Comparison of ENCODE assay signal across 8 cellular contexts in the genomic region with DNA sequence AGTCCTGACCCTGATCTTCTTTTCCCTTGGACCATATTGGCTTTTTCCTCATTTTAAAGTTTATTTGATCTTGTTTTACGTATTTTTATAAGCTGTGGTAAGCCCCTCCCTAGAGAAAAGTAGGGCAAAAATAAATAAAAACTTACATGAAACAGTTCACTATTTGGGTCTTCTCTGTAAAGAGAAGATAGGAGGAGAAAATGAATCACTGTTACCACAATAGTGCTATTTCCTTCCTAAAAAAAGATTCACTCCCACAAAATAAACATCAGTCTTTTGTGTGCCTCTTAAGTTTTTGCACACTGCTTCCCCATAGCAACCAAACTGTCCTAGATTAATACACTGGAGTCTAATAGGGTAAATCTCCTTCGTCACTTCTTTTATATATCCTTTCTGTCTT.
DNase-seq lines count a peak whose midpoint lies in the region; ATAC-seq and TF ChIP-seq lines count a peak whose summit lies in the region.

No MANE protein-coding gene starts in this region.

- H3K4me1 ChIP-seq in DND-41 (ENCODE audit: insufficient read depth, low read length) (peaks cover 16% of the 10 kb centered on the region), parathyroid adenoma (no peaks in the 10 kb centered on the region)

- peaks cover 8% of the 10 kb centered on the region; the same call in 1 of the 2 replicates for H4K20me1 ChIP-seq in DND-41 (ENCODE audit: insufficient read depth, low read length)

- ATAC-seq in DND-41 (ENCODE audit: insufficient read depth, low read depth), result peak; percentile 40; the same call in 1 of the 3 replicates
- no peak for ATAC-seq in HG03442 (IDR thresholded peaks at IDR 0.05; ENCODE audit: unreplicated experiment)
- no peak for ATAC-seq in HG03460 (IDR thresholded peaks at IDR 0.05; ENCODE audit: unreplicated experiment)

- H3K27ac ChIP-seq in DND-41 (ENCODE audit: low read length) (no peak overlapping the region), parathyroid adenoma (peak overlapping the region; percentile 43)

- no peak overlapping the region for H3K4me2 ChIP-seq in DND-41 (ENCODE audit: insufficient read depth, low read length)
- H3K4me2 ChIP-seq in parathyroid adenoma (ENCODE audit: low read length), result no peak overlapping the region

- H3K4me3 ChIP-seq in DND-41 (ENCODE audit: low read depth in 1 of 2, low read length in 2 of 2) (no peak overlapping the region), epithelial cell of esophagus (ENCODE audit: low read length) (no peak overlapping the region), parathyroid adenoma (ENCODE audit: low read depth, low read length) (no peak overlapping the region)

- no peak overlapping the region for H2AFZ ChIP-seq in DND-41 (ENCODE audit: low read depth, low read length)
- H2AFZ ChIP-seq in parathyroid adenoma, result no peak overlapping the region

- H3K79me2 ChIP-seq in DND-41 (ENCODE audit: insufficient read depth, low read length) (peaks cover 7% of the 10 kb centered on the region), parathyroid adenoma (peaks cover 25% of the 10 kb centered on the region)

- H3K27me3 ChIP-seq in DND-41 (ENCODE audit: insufficient read depth, low read length, poor library complexity), result no peaks in the 10 kb centered on the region
- H3K27me3 ChIP-seq in parathyroid adenoma (ENCODE audit: control insufficient read depth, insufficient read depth, low read length), result no peaks in the 10 kb centered on the region

- TF ChIP-seq CTCF in DND-41 (IDR thresholded peaks at IDR 0.05; ENCODE audit: borderline replicate concordance, extremely low read depth, low read length, poor library complexity, severe bottlenecking) (no peak), epithelial cell of esophagus (IDR thresholded peaks at IDR 0.05; ENCODE audit: insufficient read depth, low read depth, low read length, missing control alignments) (no peak), parathyroid adenoma (IDR thresholded peaks at IDR 0.05) (no peak), GM20000 (IDR thresholded peaks at IDR 0.05; ENCODE audit: extremely low read depth, missing control alignments) (no peak)

- no peaks in the 10 kb centered on the region for H3K9me3 ChIP-seq in DND-41 (ENCODE audit: insufficient read depth, low read length, severe bottlenecking)
- no peaks in the 10 kb centered on the region for H3K9me3 ChIP-seq in parathyroid adenoma (ENCODE audit: control insufficient read depth, low read length)

- no peak overlapping the region for H3K9ac ChIP-seq in DND-41 (ENCODE audit: low read depth, low read length)
- no peak overlapping the region for H3K9ac ChIP-seq in parathyroid adenoma

- DNase-seq in DND-41 (no peak), NOMO-1 treated with dmso at 0.1 percent for 144 hours (lab: John Stamatoyannopoulos, UW; ENCODE audit: unreplicated experiment) (peak; percentile 3), epithelial cell of esophagus (ENCODE audit: low read depth) (peak; percentile 54), GM20000 (ENCODE audit: low spot score) (no peak), KG1 (lab: John Stamatoyannopoulos, UW) (no peak)

- no peaks in the 10 kb centered on the region for H3K36me3 ChIP-seq in DND-41 (ENCODE audit: insufficient read depth, low read length)
- no peaks in the 10 kb centered on the region for H3K36me3 ChIP-seq in parathyroid adenoma (ENCODE audit: control insufficient read depth, insufficient read depth, low read length)

Comparison
In these comparisons a context has a peak if more than half of its experiments do, and no peak if none do; other contexts are left out.
1. DNase-seq: peak in NOMO-1 treated with dmso at 0.1 percent for 144 hours (single experiment) and epithelial cell of esophagus (single experiment); none in DND-41 (single experiment), GM20000 (single experiment) and KG1 (single experiment).